ENCODE assay signal across 10 cellular contexts in the genomic region with DNA sequence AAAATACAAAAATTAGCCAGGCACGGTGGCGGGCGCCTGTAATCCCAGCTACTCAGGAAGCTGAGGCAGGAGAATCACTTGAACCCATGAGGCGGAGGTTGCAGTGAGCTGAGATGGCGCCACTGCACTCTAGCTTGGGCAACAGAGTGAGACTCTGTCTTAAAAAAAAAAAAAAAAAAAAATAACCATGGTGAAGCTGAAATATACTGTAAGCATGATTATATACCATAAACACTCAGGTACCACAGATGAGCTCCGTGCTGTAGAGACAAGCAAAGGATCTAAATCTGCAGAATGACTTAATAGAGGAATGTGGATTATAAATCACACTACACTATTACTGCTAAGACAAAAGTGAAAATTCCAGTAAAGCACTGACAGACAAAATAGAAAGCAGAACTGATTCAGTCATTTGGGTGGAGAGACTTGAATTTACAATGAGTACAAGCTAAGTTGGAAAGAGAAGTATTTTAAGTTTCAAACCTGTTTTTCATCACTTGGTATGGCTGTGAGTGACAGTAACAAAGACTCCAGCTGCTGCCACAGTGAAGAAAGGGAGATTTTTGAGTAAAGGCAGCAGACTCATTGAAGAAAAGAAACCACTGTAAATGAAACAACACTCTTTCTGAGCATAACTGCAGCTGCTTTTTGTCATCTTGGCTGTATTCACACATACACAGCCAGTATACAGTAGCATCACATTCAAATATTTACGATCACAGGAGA.
DNase-seq lines count a peak whose midpoint lies in the region; ATAC-seq and TF ChIP-seq lines count a peak whose summit lies in the region.
"Had no signal": no experiment of that assay in that cellular context is flagged by ENCODE, and none has a peak within 500 bp of the region (broad histone marks: within the 10 kb centered on the region; RNA-seq: fewer than 3 reads in every experiment).

No MANE protein-coding gene starts in this region.

- H3K27me3 ChIP-seq in OCI-LY1 (ENCODE audit: insufficient read depth, low read length) (no peaks in the 10 kb centered on the region), BE2C (no peaks in the 10 kb centered on the region), esophagus muscularis mucosa (no peaks in the 10 kb centered on the region)

- H3K4me3 ChIP-seq in OCI-LY1 (ENCODE audit: low read depth, low read length, poor library complexity, severe bottlenecking) (no peak overlapping the region), BE2C (ENCODE audit: low read depth, low read length) (no peak overlapping the region), esophagus muscularis mucosa (no peak overlapping the region)
- H3K4me3 ChIP-seq: thoracic aorta had no signal

- POLR2A ChIA-PET in activated CD8-positive, alpha-beta T cell treated with anti-CD3 and anti-CD28 coated beads for 36 hours (lab: Charles Lee), result no interaction called here
- POLR2A ChIA-PET in activated CD8-positive, alpha-beta T cell treated with anti-CD3 and anti-CD28 coated beads, Interleukin-2, amount 10 ng/mL, durations not matched to agents 7 days and 5 days (lab: Charles Lee), result no interaction called here

- no peak for TF ChIP-seq EP300 in esophagus muscularis mucosa (IDR thresholded peaks at IDR 0.05)

- H3K9me3 ChIP-seq in OCI-LY1 (ENCODE audit: low read length) (no peaks in the 10 kb centered on the region), BE2C (no peaks in the 10 kb centered on the region), esophagus muscularis mucosa (no peaks in the 10 kb centered on the region)
- H3K9me3 ChIP-seq: thoracic aorta had no signal

- peaks cover 7% of the 10 kb centered on the region for H3K4me1 Mint-ChIP-seq in activated CD8-positive, alpha-beta T cell treated with anti-CD3 and anti-CD28 coated beads for 36 hours (ENCODE audit: low read depth)
- H3K4me1 Mint-ChIP-seq in activated CD8-positive, alpha-beta T cell treated with anti-CD3 and anti-CD28 coated beads, Interleukin-2, amount 10 ng/mL, durations not matched to agents 7 days and 5 days (ENCODE audit: low read depth), result no peaks in the 10 kb centered on the region
- H3K4me1 Mint-ChIP-seq in stimulated activated effector memory CD8-positive, alpha-beta T cell treated with anti-CD3 and anti-CD28 coated beads, Interleukin-12 subunit alpha, Interleukin-12 subunit beta, amount 100 ng/mL, for 72 hours, result peaks cover 16% of the 10 kb centered on the region

- H3K27ac ChIP-seq in OCI-LY1 (ENCODE audit: low read depth, low read length, poor library complexity, severe bottlenecking) (peak overlapping the region; percentile 82), esophagus muscularis mucosa (replicated peaks in 1 of 4) (no peak overlapping the region)
- H3K27ac ChIP-seq: thoracic aorta had no signal

- H3K9me2 ChIP-seq in OCI-LY1 (ENCODE audit: low read depth, low read length), result no peaks in the 10 kb centered on the region

- ATAC-seq in activated CD8-positive, alpha-beta T cell treated with anti-CD3 and anti-CD28 coated beads for 36 hours, result peak; percentile 24
- no peak for ATAC-seq in activated CD8-positive, alpha-beta T cell treated with anti-CD3 and anti-CD28 coated beads, Interleukin-2, amount 10 ng/mL, durations not matched to agents 7 days and 5 days
- peak; percentile 96 for ATAC-seq in HG02840 (IDR thresholded peaks at IDR 0.05; ENCODE audit: low FRiP score, unreplicated experiment)
- ATAC-seq in stimulated activated effector memory CD8-positive, alpha-beta T cell treated with anti-CD3 and anti-CD28 coated beads, Interleukin-12 subunit alpha, Interleukin-12 subunit beta, amount 100 ng/mL, for 72 hours, result peak; percentile 82
- ATAC-seq: HCT116 had no signal

- no peak overlapping the region for H3K4me3 Mint-ChIP-seq in activated CD8-positive, alpha-beta T cell treated with anti-CD3 and anti-CD28 coated beads for 36 hours
- H3K4me3 Mint-ChIP-seq in activated CD8-positive, alpha-beta T cell treated with anti-CD3 and anti-CD28 coated beads, Interleukin-2, amount 10 ng/mL, durations not matched to agents 7 days and 5 days, result no peak overlapping the region
- no peak overlapping the region for H3K4me3 Mint-ChIP-seq in stimulated activated effector memory CD8-positive, alpha-beta T cell treated with anti-CD3 and anti-CD28 coated beads, Interleukin-12 subunit alpha, Interleukin-12 subunit beta, amount 100 ng/mL, for 72 hours

- no peak for TF ChIP-seq POLR2A in esophagus muscularis mucosa (IDR thresholded peaks at IDR 0.05; ENCODE audit: low read depth)

- no peaks in the 10 kb centered on the region for H3F3A ChIP-seq in OCI-LY1 (ENCODE audit: insufficient read depth, low read length)

- CTCF ChIA-PET in activated CD8-positive, alpha-beta T cell treated with anti-CD3 and anti-CD28 coated beads for 36 hours (lab: Charles Lee), result no interaction called here
- CTCF ChIA-PET in activated CD8-positive, alpha-beta T cell treated with anti-CD3 and anti-CD28 coated beads, Interleukin-2, amount 10 ng/mL, durations not matched to agents 7 days and 5 days (lab: Charles Lee), result interaction anchor here (1.1 kb wide), 1 partner anchor 18 kb away, joined by 3 read pairs; no protein-coding TSS in a partner anchor

- H3K27me3 Mint-ChIP-seq in activated CD8-positive, alpha-beta T cell treated with anti-CD3 and anti-CD28 coated beads for 36 hours, result no peaks in the 10 kb centered on the region
- no peaks in the 10 kb centered on the region for H3K27me3 Mint-ChIP-seq in activated CD8-positive, alpha-beta T cell treated with anti-CD3 and anti-CD28 coated beads, Interleukin-2, amount 10 ng/mL, durations not matched to agents 7 days and 5 days (ENCODE audit: low read depth)

- H3K4me1 ChIP-seq in OCI-LY1 (ENCODE audit: insufficient read depth, low read length, severe bottlenecking) (peaks cover 46% of the 10 kb centered on the region), BE2C (no peaks in the 10 kb centered on the region), esophagus muscularis mucosa (peaks cover 0 to 15% (median 10%) of the 10 kb centered on the region in 4 donors)

- no peak for TF ChIP-seq CTCF in activated CD8-positive, alpha-beta T cell treated with anti-CD3 and anti-CD28 coated beads for 36 hours (IDR thresholded peaks at IDR 0.05)
- TF ChIP-seq CTCF in OCI-LY1 (IDR thresholded peaks at IDR 0.05; ENCODE audit: low read length) (no peak), BE2C (IDR thresholded peaks at IDR 0.05; ENCODE audit: low read depth, low read length) (no peak), esophagus muscularis mucosa (IDR thresholded peaks at IDR 0.05) (no peak)

- H3K36me3 Mint-ChIP-seq in activated CD8-positive, alpha-beta T cell treated with anti-CD3 and anti-CD28 coated beads for 36 hours (ENCODE audit: low read depth), result peaks cover 2% of the 10 kb centered on the region
- peaks cover 1% of the 10 kb centered on the region for H3K36me3 Mint-ChIP-seq in activated CD8-positive, alpha-beta T cell treated with anti-CD3 and anti-CD28 coated beads, Interleukin-2, amount 10 ng/mL, durations not matched to agents 7 days and 5 days (ENCODE audit: low read depth)
- no peaks in the 10 kb centered on the region for H3K36me3 Mint-ChIP-seq in stimulated activated effector memory CD8-positive, alpha-beta T cell treated with anti-CD3 and anti-CD28 coated beads, Interleukin-12 subunit alpha, Interleukin-12 subunit beta, amount 100 ng/mL, for 72 hours

- no peak overlapping the region for H2AFZ ChIP-seq in OCI-LY1 (ENCODE audit: low read length)

- H3K9ac ChIP-seq in OCI-LY1 (ENCODE audit: low read length), result peak overlapping the region; percentile 14

- intact Hi-C loops in activated CD8-positive, alpha-beta T cell treated with anti-CD3 and anti-CD28 coated beads for 36 hours (cut with micrococcal nuclease), result no loop called here
- intact Hi-C loops in esophagus muscularis mucosa (cut with DNase I), result no loop called here

- no peaks in the 10 kb centered on the region for H4K20me1 ChIP-seq in OCI-LY1 (ENCODE audit: insufficient read depth, low read length)

- no peak for DNase-seq in activated CD8-positive, alpha-beta T cell treated with anti-CD3 and anti-CD28 coated beads for 36 hours
- DNase-seq in activated CD8-positive, alpha-beta T cell treated with anti-CD3 and anti-CD28 coated beads, Interleukin-2, amount 10 ng/mL, durations not matched to agents 7 days and 5 days, result no peak
- no peak for DNase-seq in stimulated activated effector memory CD8-positive, alpha-beta T cell treated with anti-CD3 and anti-CD28 coated beads, Interleukin-12 subunit alpha, Interleukin-12 subunit beta, amount 100 ng/mL, for 72 hours (ENCODE audit: low spot score in 2 of 2)
- DNase-seq in glomerular visceral epithelial cell (ENCODE audit: extremely low spot score), result no peak
- DNase-seq in BE2C, result no peak
- DNase-seq in esophagus muscularis mucosa (ENCODE audit: extremely low spot score), result no peak

- 77% methylated on average over 7 of the region's 7 CpGs for WGBS in esophagus muscularis mucosa

- no peaks in the 10 kb centered on the region for H3K79me2 ChIP-seq in OCI-LY1 (ENCODE audit: insufficient read depth, low read length)

- H3K36me3 ChIP-seq in OCI-LY1 (ENCODE audit: insufficient read depth, low read length), result no peaks in the 10 kb centered on the region
- no peaks in the 10 kb centered on the region for H3K36me3 ChIP-seq in BE2C
- H3K36me3 ChIP-seq in esophagus muscularis mucosa, result no peaks in the 10 kb centered on the region
- H3K36me3 ChIP-seq: thoracic aorta had no signal

- H3K27ac Mint-ChIP-seq in activated CD8-positive, alpha-beta T cell treated with anti-CD3 and anti-CD28 coated beads for 36 hours, result no peak overlapping the region
- H3K27ac Mint-ChIP-seq in activated CD8-positive, alpha-beta T cell treated with anti-CD3 and anti-CD28 coated beads, Interleukin-2, amount 10 ng/mL, durations not matched to agents 7 days and 5 days, result no peak overlapping the region
- H3K27ac Mint-ChIP-seq in stimulated activated effector memory CD8-positive, alpha-beta T cell treated with anti-CD3 and anti-CD28 coated beads, Interleukin-12 subunit alpha, Interleukin-12 subunit beta, amount 100 ng/mL, for 72 hours, result peak overlapping the region; percentile 74

- peak overlapping the region; percentile 45 for H3K4me2 ChIP-seq in OCI-LY1 (ENCODE audit: low read length)

- H3K9me3 Mint-ChIP-seq in activated CD8-positive, alpha-beta T cell treated with anti-CD3 and anti-CD28 coated beads for 36 hours, result no peaks in the 10 kb centered on the region
- H3K9me3 Mint-ChIP-seq in activated CD8-positive, alpha-beta T cell treated with anti-CD3 and anti-CD28 coated beads, Interleukin-2, amount 10 ng/mL, durations not matched to agents 7 days and 5 days (ENCODE audit: insufficient read depth), result no peaks in the 10 kb centered on the region
- H3K9me3 Mint-ChIP-seq in stimulated activated effector memory CD8-positive, alpha-beta T cell treated with anti-CD3 and anti-CD28 coated beads, Interleukin-12 subunit alpha, Interleukin-12 subunit beta, amount 100 ng/mL, for 72 hours, result no peaks in the 10 kb centered on the region
